Comparison of ENCODE assay signal across 8 cellular contexts in the genomic region with DNA sequence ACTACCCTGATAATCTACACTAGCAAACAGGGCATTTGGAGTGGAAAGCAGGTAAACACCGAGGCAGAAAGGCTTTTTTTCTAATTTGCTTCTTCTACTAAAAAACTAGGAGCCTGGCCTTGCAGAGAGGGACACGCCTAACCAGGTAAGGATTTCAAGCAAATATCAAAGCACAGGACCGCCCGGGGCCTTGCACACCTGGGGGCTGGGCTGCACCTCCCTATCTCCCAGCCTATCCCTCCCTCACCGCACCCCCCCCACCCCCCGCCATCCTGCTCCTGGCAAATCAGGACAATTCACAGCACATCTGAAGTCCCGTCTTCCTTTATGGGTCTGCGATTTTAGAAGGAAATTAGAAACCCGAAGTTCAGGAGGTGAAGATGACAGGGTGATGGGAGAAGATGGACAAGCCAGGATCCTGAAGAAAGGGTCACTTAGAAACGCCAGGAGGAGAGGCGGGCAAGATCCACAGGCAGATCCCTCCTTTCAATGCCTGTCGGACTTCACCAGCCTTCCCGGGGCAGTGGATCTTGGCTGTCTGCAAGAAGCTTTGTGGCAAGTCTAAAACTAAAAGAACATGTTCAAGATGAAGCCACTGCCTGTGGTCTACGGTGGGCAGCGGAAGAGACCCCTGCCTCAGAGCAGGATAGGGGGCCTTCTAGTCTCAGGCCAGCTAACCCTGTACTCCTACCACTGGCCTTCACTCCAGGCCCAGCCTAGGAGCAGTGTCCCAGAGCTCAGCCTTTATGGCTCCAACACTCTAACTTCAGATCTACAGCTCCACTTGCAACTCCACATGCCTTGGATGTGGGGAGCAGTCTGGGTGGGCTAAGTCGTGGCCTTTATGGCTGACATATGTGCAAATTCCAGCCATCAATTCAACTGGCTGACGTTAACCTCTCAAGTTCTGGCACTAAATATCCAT. TPM values are rescaled to one million over a fixed set of nuclear protein-coding genes. Genes with fewer than 3 reads are reported as not detected.
A peak's percentile ranks its signal among the peaks of the same experiment; 100 is the strongest.
DNase-seq lines count a peak whose midpoint lies in the region; ATAC-seq and TF ChIP-seq lines count a peak whose summit lies in the region.
"Had no signal": no experiment of that assay in that cellular context is flagged by ENCODE, and none has a peak within 500 bp of the region (broad histone marks: within the 10 kb centered on the region; RNA-seq: fewer than 3 reads in every experiment).

No MANE protein-coding gene starts in this region.

- H3K4me3 ChIP-seq in RWPE2 (ENCODE audit: severe bottlenecking), result no peak overlapping the region
- H3K4me3 ChIP-seq in esophagus muscularis mucosa, result peak overlapping the region; percentile 55 to 64 (median 60)
- H3K4me3 ChIP-seq in upper lobe of right lung, result peak overlapping the region; percentile 52

- H3K4me1 ChIP-seq in RWPE2 (ENCODE audit: insufficient read depth, poor library complexity, severe bottlenecking), result peaks cover 46% of the 10 kb centered on the region
- peaks cover 10 to 52% (median 47%) of the 10 kb centered on the region in 4 donors for H3K4me1 ChIP-seq in esophagus muscularis mucosa
- peaks cover 26% of the 10 kb centered on the region for H3K4me1 ChIP-seq in upper lobe of right lung

- H3K9me3 ChIP-seq in RWPE2 (ENCODE audit: severe bottlenecking), result no peaks in the 10 kb centered on the region
- no peaks in the 10 kb centered on the region for H3K9me3 ChIP-seq in esophagus muscularis mucosa
- H3K9me3 ChIP-seq in upper lobe of right lung, result no peaks in the 10 kb centered on the region

- H3K4me1 Mint-ChIP-seq in nephron progenitor cell, result peaks cover 74% of the 10 kb centered on the region

- TF ChIP-seq POLR2A in esophagus muscularis mucosa (IDR thresholded peaks at IDR 0.05; ENCODE audit: low read depth), result no peak

- H3K27me3 Mint-ChIP-seq in nephron progenitor cell (ENCODE audit: low read depth, poor library complexity), result peaks cover 6% of the 10 kb centered on the region

- no peak for TF ChIP-seq EP300 in esophagus muscularis mucosa (IDR thresholded peaks at IDR 0.05)

- peak overlapping the region; percentile 43 for H3K27ac ChIP-seq in RWPE2 (ENCODE audit: poor library complexity, severe bottlenecking)
- peak overlapping the region in 2 of 4 donors; percentile 44 to 59 for H3K27ac ChIP-seq in esophagus muscularis mucosa (replicated peaks in 1 of 4)
- no peak overlapping the region for H3K27ac ChIP-seq in upper lobe of right lung

- ATAC-seq in RWPE2 (ENCODE audit: low read depth) (no peak), upper lobe of right lung (no peak), GM21576 (IDR thresholded peaks at IDR 0.05; ENCODE audit: unreplicated experiment) (no peak), HG03460 (IDR thresholded peaks at IDR 0.05; ENCODE audit: unreplicated experiment) (no peak), HG03135 (IDR thresholded peaks at IDR 0.05; ENCODE audit: unreplicated experiment) (no peak)

- intact Hi-C loops in esophagus muscularis mucosa (cut with DNase I) (no loop called here), upper lobe of right lung (cut with DNase I) (no loop called here)

- peak overlapping the region; percentile 77 for H3K4me3 Mint-ChIP-seq in nephron progenitor cell

- DNase-seq in RWPE2 (ENCODE audit: low spot score) (no peak), esophagus muscularis mucosa (ENCODE audit: extremely low spot score) (no peak), nephron progenitor cell (peak; percentile 25), upper lobe of right lung (peak; percentile 38)
- DNase-seq: activated gamma-delta T cell treated with Interleukin-2 at 50 U/mL for 16 hours had no signal

- 75% methylated on average over 15 of the region's 17 CpGs for WGBS in esophagus muscularis mucosa

- TF ChIP-seq CTCF in RWPE2 (IDR thresholded peaks at IDR 0.05; ENCODE audit: poor library complexity, severe bottlenecking) (no peak), esophagus muscularis mucosa (IDR thresholded peaks at IDR 0.05) (no peak), nephron progenitor cell (IDR thresholded peaks at IDR 0.05) (no peak), upper lobe of right lung (IDR thresholded peaks at IDR 0.05) (no peak)

- H3K27ac Mint-ChIP-seq in nephron progenitor cell, result peak overlapping the region; percentile 53

- H3K36me3 ChIP-seq in RWPE2 (ENCODE audit: low read depth) (no peaks in the 10 kb centered on the region; the same call in 1 of the 2 replicates), esophagus muscularis mucosa (no peaks in the 10 kb centered on the region), upper lobe of right lung (no peaks in the 10 kb centered on the region)

- H3K27me3 ChIP-seq in RWPE2 (ENCODE audit: insufficient read depth, poor library complexity, severe bottlenecking), result no peaks in the 10 kb centered on the region
- peaks cover 0 to 10% (median 0%) of the 10 kb centered on the region in 4 donors for H3K27me3 ChIP-seq in esophagus muscularis mucosa
- H3K27me3 ChIP-seq in upper lobe of right lung, result no peaks in the 10 kb centered on the region

- no peaks in the 10 kb centered on the region for H3K36me3 Mint-ChIP-seq in nephron progenitor cell (ENCODE audit: low read depth)

- H3K9me3 Mint-ChIP-seq in nephron progenitor cell, result no peaks in the 10 kb centered on the region

RNA-seq across cellular contexts. Expression of a gene that starts 43.9 kb away (rescaled TPM):
- total RNA-seq in esophagus muscularis mucosa (10 to 100 TPM; 34.6 to 52.5 (median 48.6) TPM), upper lobe of right lung (168 TPM)

Comparison
In these comparisons a context has a peak if more than half of its experiments do, and no peak if none do; other contexts are left out.
1. DNase-seq: peak in nephron progenitor cell (single experiment) and upper lobe of right lung (single experiment); none in RWPE2 (single experiment) and esophagus muscularis mucosa (single experiment).